Comparison of ENCODE assay signal across 24 cellular contexts in genomic region chr5:33067291-33067690, GRCh38.
"Had no signal": no experiment of that assay in that cellular context is flagged by ENCODE, and none has a peak within 500 bp of the region (broad histone marks: within the 10 kb centered on the region; RNA-seq: fewer than 3 reads in every experiment).

No MANE protein-coding gene starts in this region.

- H3K27ac ChIP-seq: body of pancreas, SJCRH30 had no signal

- H3K4me1 Mint-ChIP-seq: activated naive CD4-positive, alpha-beta T cell treated with anti-CD3 and anti-CD28 coated beads, Interleukin-2, amount 50 U/mL, for 24 hours; central memory CD8-positive, alpha-beta T cell had no signal

- H3K27ac Mint-ChIP-seq: activated CD8-positive, alpha-beta T cell treated with anti-CD3 and anti-CD28 coated beads, Interleukin-2, amount 10 ng/mL, durations not matched to agents 7 days and 5 days; activated naive CD4-positive, alpha-beta T cell treated with anti-CD3 and anti-CD28 coated beads, Interleukin-2, amount 50 U/mL, for 24 hours had no signal

- H3K9ac ChIP-seq: SK-N-SH had no signal

- H3K36me3 ChIP-seq: SJCRH30 had no signal

- H3K4me1 ChIP-seq: body of pancreas, SJCRH30 had no signal

- FAIRE-seq: bronchial epithelial cell had no signal

- DNase-seq: activated CD4-positive, alpha-beta T cell treated with anti-CD3 and anti-CD28 coated beads for 48 hours; activated CD4-positive, alpha-beta T cell treated with anti-CD3 and anti-CD28 coated beads, Interleukin-2, amount 50 U/mL, for 4 hours; activated CD4-positive, CD25-positive, alpha-beta regulatory T cell treated with anti-CD3 and anti-CD28 coated beads, Interleukin-2, amount 50 U/mL, for 72 hours; activated CD8-positive, alpha-beta memory T cell treated with anti-CD3 and anti-CD28 coated beads, Interleukin-2, amount 50 U/mL, for 48 hours; activated CD8-positive, alpha-beta T cell treated with anti-CD3 and anti-CD28 coated beads, Interleukin-2, amount 10 ng/mL, durations not matched to agents 7 days and 5 days; activated effector memory CD4-positive, alpha-beta T cell treated with Interleukin-2 at 50 U/mL for 16 hours; activated naive CD4-positive, alpha-beta T cell; activated T-cell treated with anti-CD3 and anti-CD28 coated beads, Interleukin-2, amount 50 U/mL, for 1 hour; aorta; body of pancreas; NCI-H146; NCI-H187 treated with DMSO at 0.1 percent for 48 hours; NCI-H2081 treated with DMSO at 0.1 percent for 48 hours; NCI-H446; NCI-H524; OCI-M1; Right ventricle myocardium superior; RPMI8226; SJCRH30; SK-N-SH; T-helper 1 cell had no signal

- H3K4me3 ChIP-seq: body of pancreas, SJCRH30 had no signal

- H3K27me3 Mint-ChIP-seq: activated naive CD4-positive, alpha-beta T cell treated with anti-CD3 and anti-CD28 coated beads, Interleukin-2, amount 50 U/mL, for 24 hours; central memory CD8-positive, alpha-beta T cell had no signal

- H3K4me2 ChIP-seq: SK-N-SH had no signal

- H3K27me3 ChIP-seq: body of pancreas, SJCRH30 had no signal

- H3K9me3 Mint-ChIP-seq: activated naive CD4-positive, alpha-beta T cell treated with anti-CD3 and anti-CD28 coated beads, Interleukin-2, amount 50 U/mL, for 24 hours had no signal

- H3K36me3 Mint-ChIP-seq: activated naive CD4-positive, alpha-beta T cell treated with anti-CD3 and anti-CD28 coated beads, Interleukin-2, amount 50 U/mL, for 24 hours had no signal

- H3K9me3 ChIP-seq: body of pancreas, SK-N-SH had no signal

- H3K4me3 Mint-ChIP-seq: activated CD8-positive, alpha-beta T cell treated with anti-CD3 and anti-CD28 coated beads, Interleukin-2, amount 10 ng/mL, durations not matched to agents 7 days and 5 days; activated naive CD4-positive, alpha-beta T cell treated with anti-CD3 and anti-CD28 coated beads, Interleukin-2, amount 50 U/mL, for 24 hours; central memory CD8-positive, alpha-beta T cell had no signal
